ENCODE assay signal across 1 cellular context in genomic region chr1:220696863-220697231, GRCh38.
TF ChIP-seq lines count a peak whose summit lies in the region.

No MANE protein-coding gene starts in this region.

TF ChIP-seq in HepG2, 621 proteins besides CTCF, POLR2A, EP300 and RAD21:
- no peak for TF ChIP-seq ZNF281 (CRISPR knock-in tag; IDR thresholded peaks at IDR 0.05; ENCODE audit: borderline replicate concordance)
- TF ChIP-seq FOSL2 (CRISPR knock-in tag; IDR thresholded peaks at IDR 0.05) = 0 out of 2 replicates have a peak, but pooled peaks have one; percentile 27
